8 cellular contexts compared by ENCODE assay signal in the genomic region with DNA sequence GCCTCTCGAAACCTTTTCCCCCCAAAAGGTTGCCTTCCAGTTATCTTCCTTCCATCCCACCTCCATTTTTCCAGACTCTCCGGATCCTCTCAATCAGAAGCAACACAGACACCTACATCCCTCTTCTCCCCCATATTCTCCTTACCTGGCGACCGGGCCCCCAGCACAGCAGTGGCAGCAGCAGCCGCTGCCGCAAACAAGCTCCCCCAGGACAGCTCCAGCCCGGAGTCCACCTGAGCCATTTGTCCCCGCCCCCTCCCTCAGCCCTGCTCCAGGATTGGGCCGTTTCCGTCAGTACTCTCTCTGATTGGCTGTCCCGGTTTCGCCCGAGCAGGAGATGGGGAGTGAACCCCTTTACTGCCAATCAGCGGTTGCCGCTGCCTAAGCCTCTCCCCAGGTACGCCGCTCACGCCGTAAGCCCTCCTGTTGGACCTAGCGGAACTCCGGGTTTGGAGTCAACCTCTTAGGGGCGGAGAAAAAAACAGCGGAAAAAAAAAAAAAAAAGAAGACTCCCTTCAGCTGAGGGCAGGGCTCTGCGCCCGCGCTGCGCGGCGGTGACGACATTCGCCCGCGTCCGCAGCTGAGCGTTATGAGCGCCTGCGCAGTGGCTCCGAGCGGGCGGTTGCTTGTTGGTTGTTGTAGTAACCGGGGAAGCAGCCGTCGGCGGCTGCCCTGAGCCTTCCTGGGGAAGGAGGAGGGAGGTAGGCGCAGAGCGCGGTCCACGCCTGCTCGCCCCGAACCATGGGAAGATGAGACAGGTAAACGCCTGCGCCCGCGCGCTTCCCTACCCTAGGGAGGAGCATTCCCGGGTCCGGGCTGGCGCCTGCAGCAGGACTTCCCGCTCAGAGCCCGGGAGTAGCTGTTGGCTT. TPM values are rescaled to one million over a fixed set of nuclear protein-coding genes. Genes with fewer than 3 reads are reported as not detected.
A peak's percentile ranks its signal among the peaks of the same experiment; 100 is the strongest.
DNase-seq lines count a peak whose midpoint lies in the region; ATAC-seq and TF ChIP-seq lines count a peak whose summit lies in the region.

A gene with protein sequence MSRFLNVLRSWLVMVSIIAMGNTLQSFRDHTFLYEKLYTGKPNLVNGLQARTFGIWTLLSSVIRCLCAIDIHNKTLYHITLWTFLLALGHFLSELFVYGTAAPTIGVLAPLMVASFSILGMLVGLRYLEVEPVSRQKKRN (minus strand): TSS at position 247 of the 869 bp plus-strand sequence. CDS start 3,374 bp downstream, outside the sequence.
A gene with protein sequence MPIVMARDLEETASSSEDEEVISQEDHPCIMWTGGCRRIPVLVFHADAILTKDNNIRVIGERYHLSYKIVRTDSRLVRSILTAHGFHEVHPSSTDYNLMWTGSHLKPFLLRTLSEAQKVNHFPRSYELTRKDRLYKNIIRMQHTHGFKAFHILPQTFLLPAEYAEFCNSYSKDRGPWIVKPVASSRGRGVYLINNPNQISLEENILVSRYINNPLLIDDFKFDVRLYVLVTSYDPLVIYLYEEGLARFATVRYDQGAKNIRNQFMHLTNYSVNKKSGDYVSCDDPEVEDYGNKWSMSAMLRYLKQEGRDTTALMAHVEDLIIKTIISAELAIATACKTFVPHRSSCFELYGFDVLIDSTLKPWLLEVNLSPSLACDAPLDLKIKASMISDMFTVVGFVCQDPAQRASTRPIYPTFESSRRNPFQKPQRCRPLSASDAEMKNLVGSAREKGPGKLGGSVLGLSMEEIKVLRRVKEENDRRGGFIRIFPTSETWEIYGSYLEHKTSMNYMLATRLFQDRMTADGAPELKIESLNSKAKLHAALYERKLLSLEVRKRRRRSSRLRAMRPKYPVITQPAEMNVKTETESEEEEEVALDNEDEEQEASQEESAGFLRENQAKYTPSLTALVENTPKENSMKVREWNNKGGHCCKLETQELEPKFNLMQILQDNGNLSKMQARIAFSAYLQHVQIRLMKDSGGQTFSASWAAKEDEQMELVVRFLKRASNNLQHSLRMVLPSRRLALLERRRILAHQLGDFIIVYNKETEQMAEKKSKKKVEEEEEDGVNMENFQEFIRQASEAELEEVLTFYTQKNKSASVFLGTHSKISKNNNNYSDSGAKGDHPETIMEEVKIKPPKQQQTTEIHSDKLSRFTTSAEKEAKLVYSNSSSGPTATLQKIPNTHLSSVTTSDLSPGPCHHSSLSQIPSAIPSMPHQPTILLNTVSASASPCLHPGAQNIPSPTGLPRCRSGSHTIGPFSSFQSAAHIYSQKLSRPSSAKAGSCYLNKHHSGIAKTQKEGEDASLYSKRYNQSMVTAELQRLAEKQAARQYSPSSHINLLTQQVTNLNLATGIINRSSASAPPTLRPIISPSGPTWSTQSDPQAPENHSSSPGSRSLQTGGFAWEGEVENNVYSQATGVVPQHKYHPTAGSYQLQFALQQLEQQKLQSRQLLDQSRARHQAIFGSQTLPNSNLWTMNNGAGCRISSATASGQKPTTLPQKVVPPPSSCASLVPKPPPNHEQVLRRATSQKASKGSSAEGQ (N-terminal part only) (plus strand): TSS at position 617 of the 869 bp plus-strand sequence. CDS start 1,904 bp downstream, outside the sequence.

- peak within 1 kb of the TSS; percentile 63 for H3K27ac ChIP-seq in KMS-11
- H3K27ac ChIP-seq in Peyer's patch = peak within 1 kb of the TSS; percentile 71 to 89 (median 82)
- H3K27ac ChIP-seq in muscle layer of colon (ENCODE audit: low read depth, low read length) = peak within 1 kb of the TSS; percentile 92

- H3K9ac ChIP-seq in KMS-11 (peak within 1 kb of the TSS; percentile 76), muscle layer of colon (ENCODE audit: low read length) (peak within 1 kb of the TSS; percentile 68)

- H4K20me1 ChIP-seq in KMS-11 (ENCODE audit: insufficient read depth) = no peaks in the 10 kb centered on the region

- H3K9me3 ChIP-seq in Peyer's patch (no peaks in the 10 kb centered on the region), muscle layer of colon (ENCODE audit: low read length) (no peaks in the 10 kb centered on the region)

- TF ChIP-seq CTCF in KMS-11 (conservative IDR thresholded peaks at IDR 0.05; ENCODE audit: low read depth, low read length) (no peak), Peyer's patch (IDR thresholded peaks at IDR 0.05) (peak in 1 of 6 experiments; percentile 4)

- no peaks in the 10 kb centered on the region for H3K36me3 ChIP-seq in KMS-11 (ENCODE audit: insufficient read depth)
- peaks cover 0 to 19% (median 0%) of the 10 kb centered on the region in 3 donors for H3K36me3 ChIP-seq in Peyer's patch
- H3K36me3 ChIP-seq in muscle layer of colon (ENCODE audit: insufficient read depth, low read length) = peaks cover 4% of the 10 kb centered on the region

- H3K27me3 ChIP-seq in KMS-11 (ENCODE audit: insufficient read depth, low read depth) (no peaks in the 10 kb centered on the region), Peyer's patch (no peaks in the 10 kb centered on the region), muscle layer of colon (ENCODE audit: control insufficient read depth in 1 of 2, insufficient read depth in 2 of 2, low read length in 2 of 2) (no peaks in the 10 kb centered on the region)

- peak within 1 kb of the TSS; percentile 69 for H2AFZ ChIP-seq in KMS-11 (ENCODE audit: low read depth)

- TF ChIP-seq POLR2A in Peyer's patch (IDR thresholded peaks at IDR 0.05) = peak; percentile 77 to 85

- DNase-seq in DMS53 treated with DMSO at 0.1 percent for 48 hours (lab: John Stamatoyannopoulos, UW; ENCODE audit: unreplicated experiment) (peak; percentile 94), Peyer's patch (peak; percentile 95 to 98 (median 98))
- DNase-seq in activated T-cell treated with anti-CD3 and anti-CD28 coated beads, Interleukin-2, amount 50 U/mL, for 48 hours = peak; percentile 96 to 97
- peak; percentile 90 for DNase-seq in stimulated activated CD8-positive, alpha-beta memory T cell treated with anti-CD3 and anti-CD28 coated beads, Interleukin-7, amount 100 ng/mL, for 24 hours (ENCODE audit: low read depth)

- H3K4me1 ChIP-seq in KMS-11 (ENCODE audit: low read depth, poor library complexity, severe bottlenecking) = peaks cover 6% of the 10 kb centered on the region
- H3K4me1 ChIP-seq in Peyer's patch = peaks cover 0 to 28% (median 1%) of the 10 kb centered on the region in 4 donors
- H3K4me1 ChIP-seq in muscle layer of colon (ENCODE audit: insufficient read depth, low read length) = peaks cover 13% of the 10 kb centered on the region

- no peak within 1 kb of the TSS for H3K4me3 ChIP-seq in KMS-11 (IDR thresholded peaks at IDR 0.05; ENCODE audit: insufficient read depth, low read depth, low read length)
- peak within 1 kb of the TSS; percentile 57 to 98 (median 82) for H3K4me3 ChIP-seq in Peyer's patch
- peak within 1 kb of the TSS; percentile 80 to 86 for H3K4me3 ChIP-seq in muscle layer of colon (ENCODE audit: low read depth in 1 of 2, low read length in 2 of 2)

- peak within 1 kb of the TSS; percentile 80 for H3K4me2 ChIP-seq in KMS-11

- ATAC-seq in GM21737 (IDR thresholded peaks at IDR 0.05; ENCODE audit: unreplicated experiment) (peak; percentile 96), esophagus mucosa (peak; percentile 98)

- no peaks in the 10 kb centered on the region for H3K79me2 ChIP-seq in KMS-11 (ENCODE audit: insufficient read depth, low read depth)

RNA-seq across cellular contexts. Expression of the first gene that starts in this region (rescaled TPM):
- total RNA-seq in Peyer's patch (10 to 100 TPM in 2 of 4 donors, 1 to 10 TPM in 1, not detected in 1; 8.6 to 14.9 (median 14.7) TPM), esophagus mucosa (44.7 TPM)

RNA-seq across cellular contexts. Expression of the second gene that starts in this region (rescaled TPM):
- total RNA-seq in Peyer's patch (10 to 100 TPM; 33.6 to 82.5 (median 46.4) TPM), esophagus mucosa (30.9 TPM)
